Comparison of ENCODE assay signal across 15 cellular contexts in the genomic region with DNA sequence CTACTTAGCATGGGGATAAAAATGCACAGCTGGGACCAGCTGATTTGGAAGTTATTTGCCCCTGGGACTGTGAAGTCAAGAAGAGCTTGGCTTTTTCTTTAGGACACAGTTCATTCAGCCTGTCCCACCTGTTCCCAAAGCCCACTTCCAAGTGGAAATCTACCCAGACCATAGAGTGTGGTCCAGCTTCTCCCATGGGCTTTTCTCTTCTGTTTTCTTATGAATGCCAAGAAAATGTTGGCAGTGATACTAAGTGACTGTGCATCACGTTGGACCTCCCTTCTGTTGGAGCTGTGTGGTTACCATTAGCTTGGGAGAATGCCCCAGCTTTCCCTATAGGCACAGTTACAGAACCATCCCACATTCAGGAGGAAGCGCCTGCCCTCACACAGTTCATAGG.
"Had no signal": no experiment of that assay in that cellular context is flagged by ENCODE, and none has a peak within 500 bp of the region (broad histone marks: within the 10 kb centered on the region; RNA-seq: fewer than 3 reads in every experiment).

No MANE protein-coding gene starts in this region.

- H3K27ac ChIP-seq: ascending aorta, parathyroid adenoma, tibial nerve, WERI-Rb-1 had no signal

- DNase-seq: activated CD4-positive, alpha-beta T cell treated with anti-CD3 and anti-CD28 coated beads for 1 hour; activated CD4-positive, alpha-beta T cell treated with anti-CD3 and anti-CD28 coated beads, Interleukin-2, amount 50 U/mL, for 4 hours; activated effector memory CD4-positive, alpha-beta T cell treated with anti-CD3 and anti-CD28 coated beads, Interleukin-2, amount 50 U/mL, for 16 hours; activated T-cell treated with anti-CD3 and anti-CD28 coated beads, Interleukin-2, amount 50 U/mL, for 72 hours; cerebellar nuclear complex; cortex of kidney; effector CD4-positive, alpha-beta T cell; foreskin melanocyte; stimulated activated CD4-positive, alpha-beta T cell treated with anti-CD3 and anti-CD28 coated beads, Interleukin-2, amount 100 ng/mL, for 24 hours; stimulated activated naive CD8-positive, alpha-beta T cell treated with anti-CD3 and anti-CD28 coated beads, Interleukin-15, Interleukin-2, amounts not matched to agents 100 U/mL and 50 U/mL, for 24 hours; T-helper 2 cell; WERI-Rb-1 had no signal

- H3K27me3 ChIP-seq: ascending aorta, tibial nerve had no signal

- H3K36me3 ChIP-seq: ascending aorta, tibial nerve, WERI-Rb-1 had no signal

- H3K9me3 ChIP-seq: ascending aorta, tibial nerve had no signal

- H3K4me1 ChIP-seq: ascending aorta, parathyroid adenoma, tibial nerve had no signal

- H3K4me3 ChIP-seq: ascending aorta, tibial nerve had no signal
